Comparison of ENCODE assay signal across 1 cellular context in the genomic region with DNA sequence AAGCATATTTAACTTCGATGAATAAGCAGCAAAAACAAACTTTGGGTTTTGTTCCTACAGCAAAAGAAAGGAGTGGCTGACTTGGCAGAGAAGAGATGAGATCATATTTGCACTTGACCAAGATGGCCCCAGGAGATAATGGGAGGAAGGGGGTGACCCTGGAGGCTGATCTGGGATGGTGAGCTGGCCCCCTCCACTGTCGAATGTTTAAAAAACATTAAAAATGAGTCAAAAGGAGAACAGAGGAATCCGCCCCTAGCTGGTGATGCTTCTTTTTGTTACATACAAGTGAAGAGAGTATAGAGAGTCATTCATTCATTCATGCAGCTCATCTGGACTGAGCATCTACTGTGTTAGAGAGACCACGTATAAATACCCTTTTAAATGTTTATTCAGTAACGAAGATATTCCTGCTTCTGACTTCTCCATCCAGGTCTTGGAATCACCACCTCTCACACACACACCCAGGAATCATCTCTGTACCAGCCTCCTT.
TF ChIP-seq lines count a peak whose summit lies in the region.

No MANE protein-coding gene starts in this region.

TF ChIP-seq in GM12878, 131 proteins besides CTCF, POLR2A, EP300 and RAD21:
- TF ChIP-seq ZNF24 (IDR thresholded peaks at IDR 0.05) = 0 out of 2 replicates have a peak, but pooled peaks have one; percentile 51
- TF ChIP-seq, protein P1, sequence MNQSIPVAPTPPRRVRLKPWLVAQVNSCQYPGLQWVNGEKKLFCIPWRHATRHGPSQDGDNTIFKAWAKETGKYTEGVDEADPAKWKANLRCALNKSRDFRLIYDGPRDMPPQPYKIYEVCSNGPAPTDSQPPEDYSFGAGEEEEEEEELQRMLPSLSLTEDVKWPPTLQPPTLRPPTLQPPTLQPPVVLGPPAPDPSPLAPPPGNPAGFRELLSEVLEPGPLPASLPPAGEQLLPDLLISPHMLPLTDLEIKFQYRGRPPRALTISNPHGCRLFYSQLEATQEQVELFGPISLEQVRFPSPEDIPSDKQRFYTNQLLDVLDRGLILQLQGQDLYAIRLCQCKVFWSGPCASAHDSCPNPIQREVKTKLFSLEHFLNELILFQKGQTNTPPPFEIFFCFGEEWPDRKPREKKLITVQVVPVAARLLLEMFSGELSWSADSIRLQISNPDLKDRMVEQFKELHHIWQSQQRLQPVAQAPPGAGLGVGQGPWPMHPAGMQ (IDR thresholded peaks at IDR 0.05; ENCODE audit: borderline replicate concordance) = no peak
- no peak for TF ChIP-seq DPF2 (IDR thresholded peaks at IDR 0.05)
